ENCODE assay signal across 30 cellular contexts in the genomic region with DNA sequence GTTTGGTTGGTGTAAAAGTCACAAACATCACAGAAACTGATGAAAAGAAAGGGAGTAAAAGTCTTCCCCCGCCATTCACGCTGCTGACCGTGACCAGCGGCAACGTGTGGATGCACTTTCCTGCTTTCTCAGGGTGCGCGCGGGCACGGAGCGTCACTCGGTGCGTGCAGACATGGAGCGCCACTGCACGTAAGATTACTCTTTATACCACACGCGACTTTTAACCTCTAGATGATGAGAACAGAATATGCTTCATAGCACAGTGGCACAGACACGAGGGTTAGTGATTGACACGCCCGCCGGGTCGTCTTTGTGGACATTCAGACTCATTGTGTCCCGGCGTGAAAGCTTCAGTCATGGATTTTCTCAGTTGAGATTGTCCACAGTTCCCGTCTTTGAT.
"Had no signal": no experiment of that assay in that cellular context is flagged by ENCODE, and none has a peak within 500 bp of the region (broad histone marks: within the 10 kb centered on the region; RNA-seq: fewer than 3 reads in every experiment).

No MANE protein-coding gene starts in this region.

- DNase-seq: activated CD4-positive, alpha-beta memory T cell treated with anti-CD3 and anti-CD28 coated beads, Interleukin-2, amount 10 ng/mL, durations not matched to agents 7 days and 5 days; activated CD4-positive, alpha-beta T cell treated with anti-CD3 and anti-CD28 coated beads for 1 hour; activated CD4-positive, alpha-beta T cell treated with anti-CD3 and anti-CD28 coated beads, Interleukin-2, amount 10 ng/mL, durations not matched to agents 7 days and 5 days; activated gamma-delta T cell treated with Interleukin-2 at 50 U/mL for 16 hours; activated T-cell treated with anti-CD3 and anti-CD28 coated beads, Interleukin-2, amount 50 U/mL, for 4 hours; cortex of kidney; effector memory CD8-positive, alpha-beta T cell; foreskin fibroblast; hippocampal formation; lower lobe of right lung; mesenchymal stem cell; natural killer cell; right lobe of liver; stimulated activated CD4-positive, alpha-beta T cell treated with anti-CD3 and anti-CD28 coated beads, Interleukin-4, amount 100 ng/mL, for 24 hours; T1000; WERI-Rb-1 had no signal

- H3K4me1 Mint-ChIP-seq: activated CD4-positive, alpha-beta memory T cell treated with anti-CD3 and anti-CD28 coated beads, Interleukin-2, amount 10 ng/mL, durations not matched to agents 7 days and 5 days; activated CD4-positive, alpha-beta T cell treated with anti-CD3 and anti-CD28 coated beads, Interleukin-2, amount 10 ng/mL, durations not matched to agents 7 days and 5 days; activated T-helper 17 cell treated with anti-CD3 and anti-CD28 coated beads, Interleukin-2, amount 50 U/mL, for 72 hours; brain; natural killer cell; stimulated activated effector memory CD8-positive, alpha-beta T cell treated with anti-CD3 and anti-CD28 coated beads, Interleukin-12 subunit alpha, Interleukin-12 subunit beta, amount 100 ng/mL, for 72 hours had no signal

- H3K27me3 Mint-ChIP-seq: activated CD4-positive, alpha-beta memory T cell treated with anti-CD3 and anti-CD28 coated beads, Interleukin-2, amount 10 ng/mL, durations not matched to agents 7 days and 5 days; activated CD4-positive, alpha-beta T cell treated with anti-CD3 and anti-CD28 coated beads, Interleukin-2, amount 10 ng/mL, durations not matched to agents 7 days and 5 days; activated T-helper 17 cell treated with anti-CD3 and anti-CD28 coated beads, Interleukin-2, amount 50 U/mL, for 72 hours; brain; effector memory CD8-positive, alpha-beta T cell; stimulated activated naive CD8-positive, alpha-beta T cell treated with anti-CD3 and anti-CD28 coated beads, Interleukin-15, Interleukin-2, amounts not matched to agents 100 ng/mL and 50 ng/mL, for 24 hours; T-helper 17 cell; type B pancreatic cell had no signal

- H3K27ac ChIP-seq: adrenal gland, ascending aorta, cardiac muscle cell, lower lobe of right lung, right lobe of liver, skin epidermis, thoracic aorta, vagina, WERI-Rb-1 had no signal

- H3K27me3 ChIP-seq: adrenal gland, ascending aorta, cardiac muscle cell, right lobe of liver, vagina had no signal

- H3K9me3 ChIP-seq: adrenal gland, ascending aorta, lower lobe of right lung, right lobe of liver, thoracic aorta, vagina had no signal

- H3K4me3 Mint-ChIP-seq: activated CD4-positive, alpha-beta memory T cell treated with anti-CD3 and anti-CD28 coated beads, Interleukin-2, amount 10 ng/mL, durations not matched to agents 7 days and 5 days; activated CD4-positive, alpha-beta T cell treated with anti-CD3 and anti-CD28 coated beads, Interleukin-2, amount 10 ng/mL, durations not matched to agents 7 days and 5 days; activated T-cell treated with anti-CD3 and anti-CD28 coated beads, Interleukin-2, amount 50 U/mL, for 4 hours; activated T-helper 17 cell treated with anti-CD3 and anti-CD28 coated beads, Interleukin-2, amount 50 U/mL, for 72 hours; brain; effector memory CD8-positive, alpha-beta T cell; natural killer cell; stimulated activated effector memory CD8-positive, alpha-beta T cell treated with anti-CD3 and anti-CD28 coated beads, Interleukin-12 subunit alpha, Interleukin-12 subunit beta, amount 100 ng/mL, for 72 hours; stimulated activated naive CD8-positive, alpha-beta T cell treated with anti-CD3 and anti-CD28 coated beads, Interleukin-15, Interleukin-2, amounts not matched to agents 100 ng/mL and 50 ng/mL, for 24 hours; T-helper 17 cell; type B pancreatic cell had no signal

- H3K36me3 ChIP-seq: adrenal gland, thoracic aorta, vagina had no signal

- H3K4me1 ChIP-seq: adrenal gland, ascending aorta, lower lobe of right lung, right lobe of liver, vagina had no signal

- H3K27ac Mint-ChIP-seq: activated CD4-positive, alpha-beta memory T cell treated with anti-CD3 and anti-CD28 coated beads, Interleukin-2, amount 10 ng/mL, durations not matched to agents 7 days and 5 days; activated CD4-positive, alpha-beta T cell treated with anti-CD3 and anti-CD28 coated beads, Interleukin-2, amount 10 ng/mL, durations not matched to agents 7 days and 5 days; activated T-helper 17 cell treated with anti-CD3 and anti-CD28 coated beads, Interleukin-2, amount 50 U/mL, for 72 hours; effector memory CD8-positive, alpha-beta T cell; natural killer cell; stimulated activated effector memory CD8-positive, alpha-beta T cell treated with anti-CD3 and anti-CD28 coated beads, Interleukin-12 subunit alpha, Interleukin-12 subunit beta, amount 100 ng/mL, for 72 hours; stimulated activated naive CD8-positive, alpha-beta T cell treated with anti-CD3 and anti-CD28 coated beads, Interleukin-15, Interleukin-2, amounts not matched to agents 100 ng/mL and 50 ng/mL, for 24 hours; T-helper 17 cell; type B pancreatic cell had no signal

- ATAC-seq: activated naive CD4-positive, alpha-beta T cell treated with anti-CD3 and anti-CD28 coated beads, Interleukin-2, amount 50 U/mL, for 72 hours; activated T-cell treated with anti-CD3 and anti-CD28 coated beads, Interleukin-2, amount 50 U/mL, for 4 hours; activated T-helper 17 cell treated with anti-CD3 and anti-CD28 coated beads, Interleukin-2, amount 50 U/mL, for 72 hours; effector memory CD8-positive, alpha-beta T cell; esophagus mucosa; lower lobe of right lung; natural killer cell; right lobe of liver; stimulated activated effector memory CD8-positive, alpha-beta T cell treated with anti-CD3 and anti-CD28 coated beads, Interleukin-12 subunit alpha, Interleukin-12 subunit beta, amount 100 ng/mL, for 72 hours; T-helper 17 cell had no signal

- H3K9me3 Mint-ChIP-seq: activated CD4-positive, alpha-beta memory T cell treated with anti-CD3 and anti-CD28 coated beads, Interleukin-2, amount 10 ng/mL, durations not matched to agents 7 days and 5 days; activated CD4-positive, alpha-beta T cell treated with anti-CD3 and anti-CD28 coated beads, Interleukin-2, amount 10 ng/mL, durations not matched to agents 7 days and 5 days; activated naive CD4-positive, alpha-beta T cell treated with anti-CD3 and anti-CD28 coated beads, Interleukin-2, amount 50 U/mL, for 72 hours; activated T-cell treated with anti-CD3 and anti-CD28 coated beads, Interleukin-2, amount 50 U/mL, for 4 hours; activated T-helper 17 cell treated with anti-CD3 and anti-CD28 coated beads, Interleukin-2, amount 50 U/mL, for 72 hours; brain; effector memory CD8-positive, alpha-beta T cell; natural killer cell; stimulated activated effector memory CD8-positive, alpha-beta T cell treated with anti-CD3 and anti-CD28 coated beads, Interleukin-12 subunit alpha, Interleukin-12 subunit beta, amount 100 ng/mL, for 72 hours; stimulated activated naive CD8-positive, alpha-beta T cell treated with anti-CD3 and anti-CD28 coated beads, Interleukin-15, Interleukin-2, amounts not matched to agents 100 ng/mL and 50 ng/mL, for 24 hours; type B pancreatic cell had no signal

- H3K36me3 Mint-ChIP-seq: activated naive CD4-positive, alpha-beta T cell treated with anti-CD3 and anti-CD28 coated beads, Interleukin-2, amount 50 U/mL, for 72 hours; natural killer cell had no signal

- H3K4me3 ChIP-seq: adrenal gland, ascending aorta, cardiac muscle cell, lower lobe of right lung, right lobe of liver, skin epidermis, thoracic aorta, vagina had no signal
